ENCODE assay signal across 8 cellular contexts in the genomic region with DNA sequence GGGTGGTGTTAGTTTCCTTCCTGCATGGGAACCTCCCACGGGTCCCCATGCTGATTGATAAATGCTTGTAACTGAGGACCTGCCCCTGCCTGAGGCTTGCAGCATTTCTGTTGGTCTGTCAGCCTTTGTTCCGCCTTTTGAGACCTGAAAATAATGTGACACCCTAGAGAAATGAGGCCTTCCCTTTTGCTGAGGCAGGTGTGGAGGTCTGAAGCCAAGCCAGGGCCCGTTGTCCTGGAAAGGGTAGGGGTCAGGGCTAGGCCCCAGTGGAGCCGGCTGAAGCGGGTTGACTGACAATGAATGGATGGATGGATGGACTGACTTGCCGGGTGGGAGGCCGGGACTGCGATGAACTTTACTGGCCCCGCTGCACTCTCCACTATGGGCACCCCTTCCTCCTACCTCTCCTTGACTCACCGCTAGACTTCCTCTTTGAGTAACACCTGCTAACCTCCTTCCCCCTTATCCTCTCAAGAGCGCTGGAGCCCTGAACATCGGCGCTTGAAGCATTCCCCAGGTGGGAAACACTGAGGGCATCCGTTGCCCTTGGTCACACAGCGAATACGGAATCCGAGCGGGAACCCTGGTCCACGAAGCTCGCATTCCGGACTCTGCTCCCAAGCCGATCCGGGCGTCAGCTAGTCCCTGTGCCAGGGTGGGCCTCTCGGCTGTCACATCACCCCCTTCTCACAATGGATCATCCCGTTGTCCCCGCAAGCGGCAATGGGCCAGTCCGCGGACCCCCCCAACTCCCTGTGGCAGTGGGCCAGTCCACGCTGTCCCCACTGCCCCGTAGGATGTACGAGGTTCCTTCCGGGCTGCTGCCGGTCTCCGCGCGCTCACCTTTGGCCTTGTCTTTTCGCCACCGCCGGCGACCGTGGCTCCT. TPM values are rescaled to one million over a fixed set of nuclear protein-coding genes. Genes with fewer than 3 reads are reported as not detected.
DNase-seq lines count a peak whose midpoint lies in the region; ATAC-seq, FAIRE-seq and TF ChIP-seq lines count a peak whose summit lies in the region.

No MANE protein-coding gene starts in this region.

- H3K4me1 Mint-ChIP-seq in chondrocyte (ENCODE audit: low read depth): peaks cover 18% of the 10 kb centered on the region

- H3K27ac Mint-ChIP-seq in chondrocyte (ENCODE audit: unreplicated experiment): peak overlapping the region; percentile 32

- H3K4me2 ChIP-seq in HepG2 (ENCODE audit: low read depth, low read length): peak overlapping the region; percentile 45

- H3K79me2 ChIP-seq in HepG2 (ENCODE audit: insufficient read depth, low read length): no peaks in the 10 kb centered on the region

- 41% methylated on average over 40 of the region's 43 CpGs for WGBS in HepG2 (ENCODE audit: low lambda C conversion rate)

- H3K4me3 ChIP-seq in HepG2 (replicated peaks in 1 of 3; ENCODE audit: insufficient read depth in 1 of 3, low read depth in 2 of 3, low read length in 3 of 3) (peak overlapping the region in 1 of 3 experiments; percentile 32; a peak in 1 of 6 replicates), SJCRH30 (no peak overlapping the region)

- no peaks in the 10 kb centered on the region for H3K9me3 Mint-ChIP-seq in chondrocyte (ENCODE audit: low read depth)

- peaks cover 4 to 36% of the 10 kb centered on the region in 2 experiments for H3K27me3 ChIP-seq in HepG2 (ENCODE audit: control insufficient read depth in 1 of 2, insufficient read depth in 2 of 2, low read length in 2 of 2)
- H3K27me3 ChIP-seq in SJCRH30: no peaks in the 10 kb centered on the region; the same call in 1 of the 2 replicates

- DNase-seq in CD1c-positive myeloid dendritic cell (ENCODE audit: extremely low spot score): peak; percentile 27
- DNase-seq in GM20000 (ENCODE audit: low spot score): peak; percentile 61
- DNase-seq in HS-27A (ENCODE audit: low read depth): peak; percentile 33
- no peak for DNase-seq in chondrocyte (ENCODE audit: low spot score)
- DNase-seq in HepG2 (ENCODE audit: low spot score): peak; percentile 59
- DNase-seq in stimulated activated CD4-positive, alpha-beta T cell treated with anti-CD3 and anti-CD28 coated beads, TNF-alpha, amount 100 ng/mL, for 48 hours (ENCODE audit: low read depth in 3 of 3): peak in 2 of 3 donors; percentile 20 to 26
- no peak for DNase-seq in SJCRH30

- POLR2A ChIA-PET in HepG2 (lab: Yijun Ruan, JAX): interaction anchor here (0.9 kb wide), 1 partner anchor 11 kb away, joined by 6 read pairs; no protein-coding TSS in a partner anchor

- H3K27me3 Mint-ChIP-seq in chondrocyte (ENCODE audit: low read depth): no peaks in the 10 kb centered on the region

- H3K36me3 Mint-ChIP-seq in chondrocyte (ENCODE audit: low read depth): no peaks in the 10 kb centered on the region

- peak; percentile 48 for ATAC-seq in HepG2

- H3K36me3 ChIP-seq in HepG2 (replicated peaks in 1 of 2; ENCODE audit: control insufficient read depth in 1 of 2, insufficient read depth in 2 of 2, low read length in 2 of 2) (no peaks in the 10 kb centered on the region), SJCRH30 (no peaks in the 10 kb centered on the region)

- no peak for TF ChIP-seq POLR2A in HepG2 (IDR thresholded peaks at IDR 0.05; ENCODE audit: insufficient read depth in 1 of 2, low read depth in 2 of 2, low read length in 2 of 2)

- TF ChIP-seq EP300 in HepG2 (IDR thresholded peaks at IDR 0.05; ENCODE audit: low read depth in 2 of 2, low read length in 2 of 2): no peak
- TF ChIP-seq EP300 in HepG2 (CRISPR knock-in tag; IDR thresholded peaks at IDR 0.05; ENCODE audit: borderline replicate concordance): no peak

- H3K9me3 ChIP-seq in HepG2 (ENCODE audit: low read length) (no peaks in the 10 kb centered on the region), SJCRH30 (replicated peaks) (no peaks in the 10 kb centered on the region)

- no peak overlapping the region for H2AFZ ChIP-seq in HepG2 (ENCODE audit: low read length)

- H3K4me1 ChIP-seq in HepG2 (ENCODE audit: insufficient read depth, low read length): peaks cover 67% of the 10 kb centered on the region
- no peaks in the 10 kb centered on the region for H3K4me1 ChIP-seq in SJCRH30

- no peaks in the 10 kb centered on the region for H4K20me1 ChIP-seq in HepG2 (ENCODE audit: insufficient read depth, low read length)

- H3K4me3 Mint-ChIP-seq in chondrocyte (ENCODE audit: unreplicated experiment): peak overlapping the region; percentile 83

- in situ Hi-C loops in HepG2 (cut with HindIII; ENCODE audit: extremely low pct_ligation_motif_present, low pct_unique_long_range_greater_than_20kb): no loop called here

- no TSS peak for BruUV-seq in HepG2 (replicated peaks; lab: Mats Ljungman, UMichigan)

- TF ChIP-seq CTCF in GM20000 (IDR thresholded peaks at IDR 0.05; ENCODE audit: extremely low read depth, missing control alignments): no peak
- TF ChIP-seq CTCF in VCaP (conservative IDR thresholded peaks at IDR 0.05): no peak
- no peak for TF ChIP-seq CTCF in chondrocyte (IDR thresholded peaks at IDR 0.05)
- TF ChIP-seq CTCF in HepG2 (CRISPR knock-in tag; IDR thresholded peaks at IDR 0.05): no peak

- no peak overlapping the region for H3K9ac ChIP-seq in HepG2 (ENCODE audit: insufficient read depth, low read depth, low read length)

- peak overlapping the region; percentile 80 for H3K27ac ChIP-seq in VCaP
- no peak overlapping the region for H3K27ac ChIP-seq in HepG2 (ENCODE audit: extremely low read length, insufficient read depth, low read length)
- no peak overlapping the region for H3K27ac ChIP-seq in SJCRH30

- no peak for FAIRE-seq in HepG2 (lab: Jason Lieb, UNC)

- no peak for TF ChIP-seq RAD21 in HepG2 (CRISPR knock-in tag; IDR thresholded peaks at IDR 0.05)

- CTCF ChIA-PET in HepG2 (lab: Yijun Ruan, JAX; ENCODE audit: low intra/inter-chr PET ratio, low total read pairs): interaction anchor here (3.4 kb wide), 1 partner anchor 11 kb away, joined by 25 read pairs; no protein-coding TSS in a partner anchor

- intact Hi-C loops in HepG2 (cut with micrococcal nuclease; ENCODE audit: unreplicated experiment): no loop called here

RNA-seq across cellular contexts. Expression of gene LIPE, which starts 4.4 kb away (rescaled TPM):
- total RNA-seq in chondrocyte (3.6 to 3.9 TPM (median 3.8 TPM) in 3 replicates), HepG2 (2016; rRNA removed; fragmentation: Illumina TruSeq; extraction: Trizol) (not detected in 2 replicates)
- not detected in 2 replicates for total RNA-seq in HepG2 (2016; cell fraction: cytosol; rRNA removed; fragmentation: Illumina TruSeq; extraction: Trizol; ENCODE audit: low read depth)
- total RNA-seq in HepG2 (2016; cell fraction: insoluble cytoplasmic fraction; rRNA removed; fragmentation: Illumina TruSeq; extraction: Trizol): not detected in 2 replicates
- not detected in 2 replicates for total RNA-seq in HepG2 (2016; cell fraction: membrane; rRNA removed; fragmentation: Illumina TruSeq; extraction: Trizol)
- not detected in 2 replicates for total RNA-seq in HepG2 (2016; cell fraction: nucleus; rRNA removed; fragmentation: Illumina TruSeq; extraction: Trizol)
- polyA plus RNA-seq in HepG2 (2011; rRNA removed): 0.20 TPM in 1 of 2 replicates, not detected in the other
- 0.08 and 0.13 TPM in 2 replicates for polyA plus RNA-seq in HepG2 (2011; cell fraction: cytosol; rRNA removed)
- polyA plus RNA-seq in HepG2 (2011; cell fraction: nucleus; rRNA removed): 0.03 TPM in 1 of 2 replicates, not detected in the other
- 0.13 and 0.15 TPM in 2 replicates for polyA plus RNA-seq in HepG2 (2012)
- not detected in 2 replicates for polyA plus RNA-seq in HepG2 (2016; cell fraction: cytosol; fragmentation: Illumina TruSeq; extraction: Trizol; ENCODE audit: low read depth)
- not detected in 2 replicates for polyA plus RNA-seq in HepG2 (2016; cell fraction: insoluble cytoplasmic fraction; fragmentation: Illumina TruSeq; extraction: Trizol; ENCODE audit: low read depth)
- not detected in 2 replicates for polyA plus RNA-seq in HepG2 (2016; cell fraction: membrane; fragmentation: Illumina TruSeq; extraction: Trizol; ENCODE audit: low read depth)
- not detected in 2 replicates for polyA plus RNA-seq in HepG2 (2016; cell fraction: nucleus; fragmentation: Illumina TruSeq; extraction: Trizol; ENCODE audit: insufficient read depth, low read depth)
- polyA minus RNA-seq in HepG2 (2011; rRNA and poly(A)+ RNA removed; ENCODE audit: low replicate concordance): not detected in 2 replicates
- not detected in 2 replicates for polyA minus RNA-seq in HepG2 (2011; cell fraction: cytosol; rRNA and poly(A)+ RNA removed)
- polyA minus RNA-seq in HepG2 (2011; cell fraction: nucleus; rRNA and poly(A)+ RNA removed): not detected in 2 replicates
- total RNA-seq in SJCRH30 (2014; rRNA removed; shearing (Covaris generic)): not detected in 2 replicates

RNA-seq across cellular contexts. Expression of gene CXCL17, which starts 19.9 kb away (rescaled TPM):
- total RNA-seq in chondrocyte (not detected in 3 replicates), HepG2 (2016; rRNA removed; fragmentation: Illumina TruSeq; extraction: Trizol) (not detected in 2 replicates)
- total RNA-seq in HepG2 (2016; cell fraction: cytosol; rRNA removed; fragmentation: Illumina TruSeq; extraction: Trizol; ENCODE audit: low read depth): not detected in 2 replicates
- not detected in 2 replicates for total RNA-seq in HepG2 (2016; cell fraction: insoluble cytoplasmic fraction; rRNA removed; fragmentation: Illumina TruSeq; extraction: Trizol)
- not detected in 2 replicates for total RNA-seq in HepG2 (2016; cell fraction: membrane; rRNA removed; fragmentation: Illumina TruSeq; extraction: Trizol)
- not detected in 2 replicates for total RNA-seq in HepG2 (2016; cell fraction: nucleus; rRNA removed; fragmentation: Illumina TruSeq; extraction: Trizol)
- 0.10 and 0.12 TPM in 2 replicates for polyA plus RNA-seq in HepG2 (2011; rRNA removed)
- polyA plus RNA-seq in HepG2 (2011; cell fraction: cytosol; rRNA removed): 0.06 and 0.07 TPM in 2 replicates
- polyA plus RNA-seq in HepG2 (2011; cell fraction: nucleus; rRNA removed): not detected in 2 replicates
- 0.23 TPM in 1 of 2 replicates, not detected in the other for polyA plus RNA-seq in HepG2 (2012)
- polyA plus RNA-seq in HepG2 (2016; cell fraction: cytosol; fragmentation: Illumina TruSeq; extraction: Trizol; ENCODE audit: low read depth): not detected in 2 replicates
- polyA plus RNA-seq in HepG2 (2016; cell fraction: insoluble cytoplasmic fraction; fragmentation: Illumina TruSeq; extraction: Trizol; ENCODE audit: low read depth): not detected in 2 replicates
- not detected in 2 replicates for polyA plus RNA-seq in HepG2 (2016; cell fraction: membrane; fragmentation: Illumina TruSeq; extraction: Trizol; ENCODE audit: low read depth)
- not detected in 2 replicates for polyA plus RNA-seq in HepG2 (2016; cell fraction: nucleus; fragmentation: Illumina TruSeq; extraction: Trizol; ENCODE audit: insufficient read depth, low read depth)
- not detected in 2 replicates for polyA minus RNA-seq in HepG2 (2011; rRNA and poly(A)+ RNA removed; ENCODE audit: low replicate concordance)
- polyA minus RNA-seq in HepG2 (2011; cell fraction: cytosol; rRNA and poly(A)+ RNA removed): not detected in 2 replicates
- polyA minus RNA-seq in HepG2 (2011; cell fraction: nucleus; rRNA and poly(A)+ RNA removed): not detected in 2 replicates
- not detected in 2 replicates for total RNA-seq in SJCRH30 (2014; rRNA removed; shearing (Covaris generic))

RNA-seq across cellular contexts. Expression of gene CNFN, which starts 32.7 kb away (rescaled TPM):
- total RNA-seq in chondrocyte (0.89 TPM in 1 of 3 replicates, not detected in the others), HepG2 (2016; rRNA removed; fragmentation: Illumina TruSeq; extraction: Trizol) (0.35 TPM in 1 of 2 replicates, not detected in the other)
- total RNA-seq in HepG2 (2016; cell fraction: cytosol; rRNA removed; fragmentation: Illumina TruSeq; extraction: Trizol; ENCODE audit: low read depth): not detected in 2 replicates
- not detected in 2 replicates for total RNA-seq in HepG2 (2016; cell fraction: insoluble cytoplasmic fraction; rRNA removed; fragmentation: Illumina TruSeq; extraction: Trizol)
- not detected in 2 replicates for total RNA-seq in HepG2 (2016; cell fraction: membrane; rRNA removed; fragmentation: Illumina TruSeq; extraction: Trizol)
- not detected in 2 replicates for total RNA-seq in HepG2 (2016; cell fraction: nucleus; rRNA removed; fragmentation: Illumina TruSeq; extraction: Trizol)
- 1.0 and 1.1 TPM in 2 replicates for polyA plus RNA-seq in HepG2 (2011; rRNA removed)
- 0.68 and 1.7 TPM in 2 replicates for polyA plus RNA-seq in HepG2 (2011; cell fraction: cytosol; rRNA removed)
- polyA plus RNA-seq in HepG2 (2011; cell fraction: nucleus; rRNA removed): 0.84 and 1.9 TPM in 2 replicates
- 1.2 and 1.7 TPM in 2 replicates for polyA plus RNA-seq in HepG2 (2012)
- polyA plus RNA-seq in HepG2 (2016; cell fraction: cytosol; fragmentation: Illumina TruSeq; extraction: Trizol; ENCODE audit: low read depth): 0.83 and 1.2 TPM in 2 replicates
- polyA plus RNA-seq in HepG2 (2016; cell fraction: insoluble cytoplasmic fraction; fragmentation: Illumina TruSeq; extraction: Trizol; ENCODE audit: low read depth): 0.75 TPM in 1 of 2 replicates, not detected in the other
- 1.1 and 1.3 TPM in 2 replicates for polyA plus RNA-seq in HepG2 (2016; cell fraction: membrane; fragmentation: Illumina TruSeq; extraction: Trizol; ENCODE audit: low read depth)
- not detected in 2 replicates for polyA plus RNA-seq in HepG2 (2016; cell fraction: nucleus; fragmentation: Illumina TruSeq; extraction: Trizol; ENCODE audit: insufficient read depth, low read depth)
- polyA minus RNA-seq in HepG2 (2011; rRNA and poly(A)+ RNA removed; ENCODE audit: low replicate concordance): 1.3 TPM in 1 of 2 replicates, not detected in the other
- not detected in 2 replicates for polyA minus RNA-seq in HepG2 (2011; cell fraction: cytosol; rRNA and poly(A)+ RNA removed)
- not detected in 2 replicates for polyA minus RNA-seq in HepG2 (2011; cell fraction: nucleus; rRNA and poly(A)+ RNA removed)
- total RNA-seq in SJCRH30 (2014; rRNA removed; shearing (Covaris generic)): not detected in 2 replicates

Comparison
In these comparisons a context has a peak if more than half of its experiments do, and no peak if none do; other contexts are left out.
1. DNase-seq: peak in CD1c-positive myeloid dendritic cell (single experiment), GM20000 (single experiment), HS-27A (single experiment), HepG2 (single experiment) and stimulated activated CD4-positive, alpha-beta T cell treated with anti-CD3 and anti-CD28 coated beads, TNF-alpha, amount 100 ng/mL, for 48 hours (2 of 3); none in chondrocyte (single experiment) and SJCRH30 (0 of 2).